ENCODE assay signal across 21 cellular contexts in genomic region chr9:125906144-125906543, GRCh38.
DNase-seq lines count a peak whose midpoint lies in the region; ATAC-seq and TF ChIP-seq lines count a peak whose summit lies in the region.
"Had no signal": no experiment of that assay in that cellular context is flagged by ENCODE, and none has a peak within 500 bp of the region (broad histone marks: within the 10 kb centered on the region; RNA-seq: fewer than 3 reads in every experiment).

No MANE protein-coding gene starts in this region.

- no peak overlapping the region for H3K27ac Mint-ChIP-seq in neural progenitor cell
- H3K27ac Mint-ChIP-seq: activated T-cell treated with anti-CD3 and anti-CD28 coated beads, Interleukin-2, amount 50 U/mL, for 72 hours; naive thymus-derived CD8-positive, alpha-beta T cell had no signal

- H4K20me1 ChIP-seq in DOHH2 (ENCODE audit: control insufficient read depth, insufficient read depth, low read depth, low read length) (no peaks in the 10 kb centered on the region), osteoblast (ENCODE audit: insufficient read depth, low read length) (no peaks in the 10 kb centered on the region), neural progenitor cell (ENCODE audit: low read depth) (peaks cover 87% of the 10 kb centered on the region)

- no peak overlapping the region for H3K9ac ChIP-seq in neural progenitor cell

- WGBS in thyroid gland, 2 donors = 73 to 76% methylated on average over 1 of the region's 1 CpG

- no peaks in the 10 kb centered on the region for H3K9me2 ChIP-seq in DOHH2 (replicated peaks; ENCODE audit: control insufficient read depth, low read length)

- H3K4me1 Mint-ChIP-seq in neural progenitor cell = peaks cover 67% of the 10 kb centered on the region

- no peaks in the 10 kb centered on the region for H3K36me3 Mint-ChIP-seq in neural progenitor cell
- H3K36me3 Mint-ChIP-seq: CD14-positive monocyte; naive thymus-derived CD8-positive, alpha-beta T cell had no signal

- intact Hi-C loops in thyroid gland (cut with DNase I) = no loop called here

- no peaks in the 10 kb centered on the region for H3K9me3 Mint-ChIP-seq in neural progenitor cell
- H3K9me3 Mint-ChIP-seq: activated T-cell treated with anti-CD3 and anti-CD28 coated beads, Interleukin-2, amount 50 U/mL, for 72 hours; CD14-positive monocyte; naive thymus-derived CD8-positive, alpha-beta T cell had no signal

- no peaks in the 10 kb centered on the region for H3K27me3 ChIP-seq in DOHH2 (ENCODE audit: control insufficient read depth, low read length)
- no peaks in the 10 kb centered on the region for H3K27me3 ChIP-seq in osteoblast (ENCODE audit: insufficient read depth, low read length)
- no peaks in the 10 kb centered on the region for H3K27me3 ChIP-seq in neural progenitor cell
- H3K27me3 ChIP-seq in thyroid gland = no peaks in the 10 kb centered on the region
- H3K27me3 ChIP-seq: esophagus muscularis mucosa, SJSA1, tibial nerve had no signal

- TF ChIP-seq POLR2A in thyroid gland (IDR thresholded peaks at IDR 0.05) = no peak

- H3K9me3 ChIP-seq in DOHH2 (ENCODE audit: control insufficient read depth, insufficient read depth, low read length) (no peaks in the 10 kb centered on the region), osteoblast (ENCODE audit: low read depth, low read length) (no peaks in the 10 kb centered on the region), neural progenitor cell (ENCODE audit: low read depth) (no peaks in the 10 kb centered on the region), thyroid gland (no peaks in the 10 kb centered on the region)
- H3K9me3 ChIP-seq: esophagus muscularis mucosa, HAP-1, SJSA1, tibial nerve had no signal

- no peak overlapping the region for H2AFZ ChIP-seq in osteoblast (ENCODE audit: low read length)
- no peak overlapping the region for H2AFZ ChIP-seq in neural progenitor cell (replicated peaks)

- H3F3A ChIP-seq in DOHH2 (ENCODE audit: control insufficient read depth, insufficient read depth) = no peaks in the 10 kb centered on the region
- H3F3A ChIP-seq in neural progenitor cell (ENCODE audit: low read depth) = peaks cover 13% of the 10 kb centered on the region

- H3K4me1 ChIP-seq in DOHH2 (ENCODE audit: control insufficient read depth, low read length) (peaks cover 30% of the 10 kb centered on the region), osteoblast (ENCODE audit: insufficient read depth, low read length) (peaks cover 60% of the 10 kb centered on the region), neural progenitor cell (peaks cover 39% of the 10 kb centered on the region), thyroid gland (peaks cover 5 to 18% of the 10 kb centered on the region in 2 donors)
- H3K4me1 ChIP-seq: SJSA1 had no signal

- ATAC-seq in GM21723 (IDR thresholded peaks at IDR 0.05; ENCODE audit: unreplicated experiment) = no peak
- ATAC-seq: activated T-cell treated with anti-CD3 and anti-CD28 coated beads, Interleukin-2, amount 50 U/mL, for 72 hours; K562; naive thymus-derived CD8-positive, alpha-beta T cell had no signal

- H3K4me2 ChIP-seq in DOHH2 (ENCODE audit: low read length) (0 out of 2 replicates have a peak overlapping the region, but pooled peaks have one; percentile 47), osteoblast (ENCODE audit: insufficient read depth, low read length) (peak overlapping the region; percentile 37), neural progenitor cell (no peak overlapping the region)

- H3K4me3 Mint-ChIP-seq in neural progenitor cell = no peak overlapping the region
- H3K4me3 Mint-ChIP-seq: activated T-cell treated with anti-CD3 and anti-CD28 coated beads, Interleukin-2, amount 50 U/mL, for 72 hours; CD14-positive monocyte; naive thymus-derived CD8-positive, alpha-beta T cell had no signal

- H3K4me3 ChIP-seq in DOHH2 (ENCODE audit: low read length) (no peak overlapping the region), osteoblast (ENCODE audit: insufficient read depth, low read length) (no peak overlapping the region), neural progenitor cell (no peak overlapping the region), thyroid gland (replicated peaks in 1 of 3) (no peak overlapping the region)
- H3K4me3 ChIP-seq: esophagus muscularis mucosa, HAP-1, K562, SJSA1, tibial nerve had no signal

- no peak overlapping the region for H3K27ac ChIP-seq in DOHH2 (ENCODE audit: low read depth, low read length)
- H3K27ac ChIP-seq in osteoblast (ENCODE audit: low read depth, low read length) = peak overlapping the region; percentile 52
- no peak overlapping the region for H3K27ac ChIP-seq in neural progenitor cell
- no peak overlapping the region for H3K27ac ChIP-seq in thyroid gland
- H3K27ac ChIP-seq: esophagus muscularis mucosa, SJSA1, tibial nerve had no signal

- H3K79me2 ChIP-seq in DOHH2 (ENCODE audit: control insufficient read depth, low read length) (peaks cover 15% of the 10 kb centered on the region), osteoblast (ENCODE audit: insufficient read depth, low read length) (peaks cover 77% of the 10 kb centered on the region), neural progenitor cell (ENCODE audit: low read depth) (peaks cover 68% of the 10 kb centered on the region)

- no peaks in the 10 kb centered on the region for H3K27me3 Mint-ChIP-seq in neural progenitor cell (ENCODE audit: insufficient read depth, low read depth)

- TF ChIP-seq CTCF in DOHH2 (IDR thresholded peaks at IDR 0.05; ENCODE audit: low read depth, low read length, poor library complexity, severe bottlenecking) (no peak), osteoblast (IDR thresholded peaks at IDR 0.05; ENCODE audit: extremely low read depth, low read depth, low read length) (no peak), neural progenitor cell (IDR thresholded peaks at IDR 0.05) (no peak), thyroid gland (IDR thresholded peaks at IDR 0.05) (no peak)

- DNase-seq in M059J (ENCODE audit: low read depth) (peak; percentile 64), dedifferentiated amniotic fluid mesenchymal stem cell (ENCODE audit: extremely low spot score) (peak; percentile 75), osteoblast (ENCODE audit: insufficient read length, low spot score, missing footprints) (peak; percentile 81), KG1 (lab: John Stamatoyannopoulos, UW) (no peak), neural progenitor cell (ENCODE audit: low spot score) (no peak), thyroid gland (no peak)
- DNase-seq: activated T-cell treated with anti-CD3 and anti-CD28 coated beads, Interleukin-2, amount 50 U/mL, for 72 hours; DND-41; naive thymus-derived CD8-positive, alpha-beta T cell; NCI-H1436; NCI-H345; stimulated activated CD4-positive, alpha-beta T cell treated with anti-CD3 and anti-CD28 coated beads, Interleukin-2, amount 100 ng/mL, for 48 hours; stimulated activated CD8-positive, alpha-beta memory T cell treated with anti-CD3 and anti-CD28 coated beads, Interleukin-4, amount 100 ng/mL, for 48 hours had no signal

- H3K36me3 ChIP-seq in DOHH2 (ENCODE audit: control insufficient read depth, low read length) (no peaks in the 10 kb centered on the region), osteoblast (ENCODE audit: insufficient read depth, low read length) (no peaks in the 10 kb centered on the region), neural progenitor cell (no peaks in the 10 kb centered on the region), thyroid gland (no peaks in the 10 kb centered on the region)
- H3K36me3 ChIP-seq: esophagus muscularis mucosa, HAP-1, SJSA1, tibial nerve had no signal

Comparison
In these comparisons a context has a peak if more than half of its experiments do, and no peak if none do; other contexts are left out.
1. DNase-seq: peak in M059J (single experiment), dedifferentiated amniotic fluid mesenchymal stem cell (single experiment) and osteoblast (single experiment); none in KG1 (single experiment), neural progenitor cell (single experiment) and thyroid gland (0 of 2).